ENCODE assay signal across 21 cellular contexts in the genomic region with DNA sequence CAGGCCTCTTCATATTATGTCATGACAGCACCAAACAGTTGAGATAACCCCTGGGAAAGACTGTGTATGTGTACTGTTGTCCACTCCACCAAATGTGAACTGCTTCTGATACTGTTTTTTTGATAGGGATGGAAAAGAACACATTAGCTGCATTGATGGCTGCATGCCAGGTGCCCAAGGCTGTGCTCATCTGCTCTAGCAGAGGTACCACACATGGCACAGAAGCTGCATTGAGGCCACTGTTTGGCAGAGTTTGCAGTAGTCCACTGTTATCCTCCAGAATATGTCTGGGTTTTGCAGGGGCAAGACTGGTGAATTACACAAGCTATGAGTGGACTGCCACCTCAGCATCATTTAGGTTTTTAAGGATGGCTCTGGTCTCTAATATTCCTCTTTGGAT.
"Had no signal": no experiment of that assay in that cellular context is flagged by ENCODE, and none has a peak within 500 bp of the region (broad histone marks: within the 10 kb centered on the region; RNA-seq: fewer than 3 reads in every experiment).

No MANE protein-coding gene starts in this region.

- H3K4me3 Mint-ChIP-seq: activated CD8-positive, alpha-beta T cell treated with anti-CD3 and anti-CD28 coated beads for 36 hours; activated naive CD4-positive, alpha-beta T cell treated with anti-CD3 and anti-CD28 coated beads, Interleukin-2, amount 10 ng/mL, durations not matched to agents 7 days and 5 days; activated naive CD8-positive, alpha-beta T cell treated with anti-CD3 and anti-CD28 coated beads, Interleukin-2, amount 10 ng/mL, durations not matched to agents 7 days and 5 days; activated T-cell treated with anti-CD3 and anti-CD28 coated beads, Interleukin-2, amount 50 U/mL, for 72 hours had no signal

- H3K4me1 ChIP-seq: adrenal gland had no signal

- H3K27ac Mint-ChIP-seq: activated CD8-positive, alpha-beta T cell treated with anti-CD3 and anti-CD28 coated beads for 36 hours; activated naive CD4-positive, alpha-beta T cell treated with anti-CD3 and anti-CD28 coated beads, Interleukin-2, amount 10 ng/mL, durations not matched to agents 7 days and 5 days; activated naive CD8-positive, alpha-beta T cell treated with anti-CD3 and anti-CD28 coated beads, Interleukin-2, amount 10 ng/mL, durations not matched to agents 7 days and 5 days; activated T-cell treated with anti-CD3 and anti-CD28 coated beads, Interleukin-2, amount 50 U/mL, for 72 hours; activated T-helper 2 cell treated with anti-CD3 and anti-CD28 coated beads, Interferon-gamma antibody, Interleukin-2, Interleukin-4, amounts not matched to agents 10 μg/mL and 5 μg/mL and 100 μg/mL, durations not matched to agents 14 hours and 24 hours and 36 hours had no signal

- DNase-seq: activated CD4-positive, alpha-beta T cell treated with anti-CD3 and anti-CD28 coated beads for 4 hours; activated CD8-positive, alpha-beta memory T cell treated with anti-CD3 and anti-CD28 coated beads, Interleukin-2, amount 50 U/mL, for 4 hours; activated CD8-positive, alpha-beta T cell treated with anti-CD3 and anti-CD28 coated beads for 36 hours; activated gamma-delta T cell treated with Interleukin-2 at 50 U/mL for 16 hours; activated naive CD4-positive, alpha-beta T cell treated with anti-CD3 and anti-CD28 coated beads, Interleukin-2, amount 10 ng/mL, durations not matched to agents 7 days and 5 days; activated naive CD8-positive, alpha-beta T cell treated with anti-CD3 and anti-CD28 coated beads, Interleukin-2, amount 10 ng/mL, durations not matched to agents 7 days and 5 days; activated T-cell treated with anti-CD3 and anti-CD28 coated beads, Interleukin-2, amount 50 U/mL, for 72 hours; Kasumi-1; KBM-7; NCI-H1105 treated with DMSO at 0.1 percent for 48 hours; NCI-H1436 treated with DMSO at 0.1 percent for 48 hours; NCI-H1930; NCI-H345; NCI-H510A; NCI-H526 treated with DMSO at 0.1 percent for 48 hours; PC-3; SIG-M5; T-helper 1 cell; WERI-Rb-1 had no signal

- H3K36me3 Mint-ChIP-seq: activated naive CD4-positive, alpha-beta T cell treated with anti-CD3 and anti-CD28 coated beads, Interleukin-2, amount 10 ng/mL, durations not matched to agents 7 days and 5 days; activated naive CD8-positive, alpha-beta T cell treated with anti-CD3 and anti-CD28 coated beads, Interleukin-2, amount 10 ng/mL, durations not matched to agents 7 days and 5 days had no signal

- H3K4me3 ChIP-seq: adrenal gland had no signal

- H3K9me3 Mint-ChIP-seq: activated CD8-positive, alpha-beta T cell treated with anti-CD3 and anti-CD28 coated beads for 36 hours; activated naive CD4-positive, alpha-beta T cell treated with anti-CD3 and anti-CD28 coated beads, Interleukin-2, amount 10 ng/mL, durations not matched to agents 7 days and 5 days; activated naive CD8-positive, alpha-beta T cell treated with anti-CD3 and anti-CD28 coated beads, Interleukin-2, amount 10 ng/mL, durations not matched to agents 7 days and 5 days; activated T-cell treated with anti-CD3 and anti-CD28 coated beads, Interleukin-2, amount 50 U/mL, for 72 hours; activated T-helper 2 cell treated with anti-CD3 and anti-CD28 coated beads, Interferon-gamma antibody, Interleukin-2, Interleukin-4, amounts not matched to agents 10 μg/mL and 5 μg/mL and 100 μg/mL, durations not matched to agents 14 hours and 24 hours and 36 hours had no signal

- H3K4me1 Mint-ChIP-seq: activated naive CD4-positive, alpha-beta T cell treated with anti-CD3 and anti-CD28 coated beads, Interleukin-2, amount 10 ng/mL, durations not matched to agents 7 days and 5 days; activated naive CD8-positive, alpha-beta T cell treated with anti-CD3 and anti-CD28 coated beads, Interleukin-2, amount 10 ng/mL, durations not matched to agents 7 days and 5 days had no signal

- H3K36me3 ChIP-seq: adrenal gland, WERI-Rb-1 had no signal

- H3K9me3 ChIP-seq: adrenal gland had no signal
